ENCODE assay signal across 8 cellular contexts in genomic region chr1:231626535-231626950, GRCh38. TPM values are rescaled to one million over a fixed set of nuclear protein-coding genes. Genes with fewer than 3 reads are reported as not detected.
DNase-seq lines count a peak whose midpoint lies in the region; ATAC-seq lines count a peak whose summit lies in the region.

Gene DISC1 (plus strand): TSS chr1:231626790. CDS start chr1:231626868, 78 bp downstream.

- H3K36me3 Mint-ChIP-seq in activated CD4-positive, alpha-beta T cell treated with anti-CD3 and anti-CD28 coated beads for 36 hours (ENCODE audit: low read depth), result no peaks in the 10 kb centered on the region

- H3K4me3 Mint-ChIP-seq in activated CD4-positive, alpha-beta T cell treated with anti-CD3 and anti-CD28 coated beads for 36 hours, result peak within 1 kb of the TSS; percentile 80

- peak within 1 kb of the TSS; percentile 71 for H3K27ac Mint-ChIP-seq in activated CD4-positive, alpha-beta T cell treated with anti-CD3 and anti-CD28 coated beads for 36 hours

- DNase-seq in NCI-H2227 treated with DMSO at 0.1 percent for 48 hours (lab: John Stamatoyannopoulos, UW) (peak; percentile 76), dedifferentiated amniotic fluid mesenchymal stem cell (ENCODE audit: extremely low spot score) (peak; percentile 77), left colon (peak; percentile 83 to 90)
- peak; percentile 80 for DNase-seq in activated CD4-positive, alpha-beta T cell treated with anti-CD3 and anti-CD28 coated beads for 36 hours
- DNase-seq in stimulated activated CD4-positive, alpha-beta T cell treated with anti-CD3 and anti-CD28 coated beads, Interleukin-15, amount 100 ng/mL, for 24 hours, result peak; percentile 77

- intact Hi-C loops in activated CD4-positive, alpha-beta T cell treated with anti-CD3 and anti-CD28 coated beads for 36 hours (cut with DNase I, micrococcal nuclease), result loop anchor here (5.0 to 10.0 kb wide), 2 partner anchors 178 to 1001 kb away; no protein-coding TSS in a partner anchor
- intact Hi-C loops in left colon (cut with DNase I, micrococcal nuclease), result no loop called here

- no peaks in the 10 kb centered on the region for H3K9me3 Mint-ChIP-seq in activated CD4-positive, alpha-beta T cell treated with anti-CD3 and anti-CD28 coated beads for 36 hours (ENCODE audit: low read depth)

- CTCF ChIA-PET in activated CD4-positive, alpha-beta T cell treated with anti-CD3 and anti-CD28 coated beads for 36 hours (lab: Charles Lee), result interaction anchor here (0.6 to 1.2 kb wide), 3 partner anchors 9 to 556 kb away, joined by 3 to 7 read pairs (median 3); no protein-coding TSS in a partner anchor

- POLR2A ChIA-PET in activated CD4-positive, alpha-beta T cell treated with anti-CD3 and anti-CD28 coated beads for 36 hours (lab: Charles Lee), result no interaction called here

- peaks cover 32% of the 10 kb centered on the region for H3K4me1 Mint-ChIP-seq in activated CD4-positive, alpha-beta T cell treated with anti-CD3 and anti-CD28 coated beads for 36 hours

- ATAC-seq in GM18502 (IDR thresholded peaks at IDR 0.05; ENCODE audit: poor library complexity, unreplicated experiment) (peak; percentile 68), HG03103 (IDR thresholded peaks at IDR 0.05; ENCODE audit: low read depth, unreplicated experiment) (peak; percentile 54), left colon (peak; percentile 83), HG03521 (IDR thresholded peaks at IDR 0.05; ENCODE audit: unreplicated experiment) (no peak)
- ATAC-seq in activated CD4-positive, alpha-beta T cell treated with anti-CD3 and anti-CD28 coated beads for 36 hours, result peak; percentile 60

- peaks cover 3% of the 10 kb centered on the region for H3K27me3 Mint-ChIP-seq in activated CD4-positive, alpha-beta T cell treated with anti-CD3 and anti-CD28 coated beads for 36 hours

RNA-seq across cellular contexts. Expression of gene DISC1, which starts in this region (rescaled TPM):
- total RNA-seq in activated CD4-positive, alpha-beta T cell treated with anti-CD3 and anti-CD28 coated beads for 36 hours, result 1 to 10 TPM; 1.9 to 3.8 TPM
- total RNA-seq in left colon, result 10 to 100 TPM in 1 of 2 donors, 1 to 10 TPM in 1; 9.2 to 12.8 TPM

Comparison
In these comparisons a context has a peak if more than half of its experiments do, and no peak if none do; other contexts are left out.
1. intact Hi-C loops: an anchor here in activated CD4-positive, alpha-beta T cell treated with anti-CD3 and anti-CD28 coated beads for 36 hours (5.0 to 10.0 kb wide); none called in left colon.